10 cellular contexts compared by ENCODE assay signal in genomic region chr2:11175293-11175795, GRCh38. TPM values are rescaled to one million over a fixed set of nuclear protein-coding genes. Genes with fewer than 3 reads are reported as not detected.
DNase-seq lines count a peak whose midpoint lies in the region; ATAC-seq, FAIRE-seq and TF ChIP-seq lines count a peak whose summit lies in the region.
"Had no signal": no experiment of that assay in that cellular context is flagged by ENCODE, and none has a peak within 500 bp of the region (broad histone marks: within the 10 kb centered on the region; RNA-seq: fewer than 3 reads in every experiment).

No MANE protein-coding gene starts in this region.

- no peak for ATAC-seq in natural killer cell treated with Interleukin-12 subunit alpha and Interleukin-12 subunit beta and Interleukin-15 and Interleukin-18, amount 100 ng/mL, for 72 hours
- no peak for ATAC-seq in HG03159 (IDR thresholded peaks at IDR 0.05; ENCODE audit: unreplicated experiment)

- peak; percentile 82 for DNase-seq in COLO829 (ENCODE audit: low spot score)
- peak; percentile 10 for DNase-seq in NCI-H226
- peak; percentile 78 for DNase-seq in choroid plexus epithelial cell (ENCODE audit: low read depth)
- DNase-seq in natural killer cell treated with Interleukin-12 subunit alpha and Interleukin-12 subunit beta and Interleukin-15 and Interleukin-18, amount 100 ng/mL, for 72 hours (ENCODE audit: low spot score), result no peak
- no peak for DNase-seq in D341Med (ENCODE audit: low spot score)
- no peak for DNase-seq in effector CD8-positive, alpha-beta T cell (lab: John Stamatoyannopoulos, UW)
- no peak for DNase-seq in GM19239 (ENCODE audit: insufficient read length, low spot score)
- DNase-seq: activated CD8-positive, alpha-beta memory T cell treated with anti-CD3 and anti-CD28 coated beads, Interleukin-2, amount 50 U/mL, for 4 hours; NCI-H526 treated with DMSO at 0.1 percent for 48 hours had no signal

- H3K9me3 Mint-ChIP-seq in natural killer cell treated with Interleukin-12 subunit alpha and Interleukin-12 subunit beta and Interleukin-15 and Interleukin-18, amount 100 ng/mL, for 72 hours, result no peaks in the 10 kb centered on the region

- H3K4me1 Mint-ChIP-seq in natural killer cell treated with Interleukin-12 subunit alpha and Interleukin-12 subunit beta and Interleukin-15 and Interleukin-18, amount 100 ng/mL, for 72 hours (ENCODE audit: low read depth in 2 of 2), result peaks cover 9 to 12% of the 10 kb centered on the region in 2 donors

- no peak overlapping the region for H3K4me3 ChIP-seq in choroid plexus epithelial cell (ENCODE audit: low read depth, low read length)

- no peaks in the 10 kb centered on the region for H3K27me3 Mint-ChIP-seq in natural killer cell treated with Interleukin-12 subunit alpha and Interleukin-12 subunit beta and Interleukin-15 and Interleukin-18, amount 100 ng/mL, for 72 hours

- FAIRE-seq in GM19239 (lab: Jason Lieb, UNC), result no peak

- H3K4me3 Mint-ChIP-seq in natural killer cell treated with Interleukin-12 subunit alpha and Interleukin-12 subunit beta and Interleukin-15 and Interleukin-18, amount 100 ng/mL, for 72 hours, result peak overlapping the region; percentile 16

- peak overlapping the region in 1 of 2 donors; percentile 17 for H3K27ac Mint-ChIP-seq in natural killer cell treated with Interleukin-12 subunit alpha and Interleukin-12 subunit beta and Interleukin-15 and Interleukin-18, amount 100 ng/mL, for 72 hours

- no peak for TF ChIP-seq CTCF in choroid plexus epithelial cell (conservative IDR thresholded peaks at IDR 0.05; ENCODE audit: low read depth, low read length)

- no peaks in the 10 kb centered on the region for H3K36me3 Mint-ChIP-seq in natural killer cell treated with Interleukin-12 subunit alpha and Interleukin-12 subunit beta and Interleukin-15 and Interleukin-18, amount 100 ng/mL, for 72 hours

RNA-seq across cellular contexts. Expression of gene SLC66A3, which starts 20.1 kb away (rescaled TPM):
- total RNA-seq in natural killer cell treated with Interleukin-12 subunit alpha and Interleukin-12 subunit beta and Interleukin-15 and Interleukin-18, amount 100 ng/mL, for 72 hours, result 10 to 100 TPM in 1 of 2 donors, 1 to 10 TPM in 1; 8.2 to 13.0 TPM

Comparison
In these comparisons a context has a peak if more than half of its experiments do, and no peak if none do; other contexts are left out.
1. DNase-seq: peak in COLO829 (single experiment), NCI-H226 (single experiment) and choroid plexus epithelial cell (single experiment); none in natural killer cell treated with Interleukin-12 subunit alpha and Interleukin-12 subunit beta and Interleukin-15 and Interleukin-18, amount 100 ng/mL, for 72 hours (single experiment), D341Med (single experiment), effector CD8-positive, alpha-beta T cell (single experiment) and GM19239 (single experiment).